ENCODE assay signal across 9 cellular contexts in genomic region chr6:151450928-151451327, GRCh38. TPM values are rescaled to one million over a fixed set of nuclear protein-coding genes. Genes with fewer than 3 reads are reported as not detected.
DNase-seq lines count a peak whose midpoint lies in the region; ATAC-seq and TF ChIP-seq lines count a peak whose summit lies in the region.
"Not testable (repeated sequence)": the region's sequence is repeated elsewhere in the genome, so short reads cannot be mapped to it uniquely, and the experiment has no call there.
"Had no signal": no experiment of that assay in that cellular context is flagged by ENCODE, and none has a peak within 500 bp of the region (broad histone marks: within the 10 kb centered on the region; RNA-seq: fewer than 3 reads in every experiment).

No MANE protein-coding gene starts in this region.

- not testable (repeated sequence) for H2AFZ ChIP-seq in IMR-90 (replicated peaks; ENCODE audit: low read length, poor library complexity)

- not testable (repeated sequence) for H3K9me3 ChIP-seq in CD4-positive, CD25-positive, alpha-beta regulatory T cell (ENCODE audit: control insufficient read depth in 2 of 2, low read length in 2 of 2); IMR-90 (ENCODE audit: control insufficient read depth, insufficient read depth, low read length); T-helper 17 cell (ENCODE audit: control insufficient read depth, low read length, poor library complexity, severe bottlenecking); ascending aorta; tibial artery

- peaks cover 28 to 69% (median 46%) of the 10 kb centered on the region in 4 donors for H3K4me1 Mint-ChIP-seq in CD4-positive, CD25-positive, alpha-beta regulatory T cell
- H3K4me1 Mint-ChIP-seq in T-helper 17 cell (peaks cover 33% of the 10 kb centered on the region), osteocyte (ENCODE audit: unreplicated experiment) (peaks cover 50% of the 10 kb centered on the region)

- H3K9ac ChIP-seq in IMR-90 (ENCODE audit: low read depth, low read length), result peak overlapping the region; percentile 86; the same call in 1 of the 2 replicates

- H3K4me3 Mint-ChIP-seq in CD4-positive, CD25-positive, alpha-beta regulatory T cell, result peak overlapping the region; percentile 93 to 96 (median 94)
- H3K4me3 Mint-ChIP-seq in T-helper 17 cell (peak overlapping the region; percentile 96), osteocyte (ENCODE audit: unreplicated experiment) (peak overlapping the region; percentile 96)

- not testable (repeated sequence) for H3K27ac ChIP-seq in CD4-positive, CD25-positive, alpha-beta regulatory T cell (ENCODE audit: insufficient read depth, low read length, poor library complexity, severe bottlenecking); IMR-90 (ENCODE audit: insufficient read depth, low read length); ascending aorta
- H3K27ac ChIP-seq in epithelial cell of prostate (peak overlapping the region; percentile 89), tibial artery (peak overlapping the region in 1 of 2 donors; percentile 97)

- not testable (repeated sequence) for DNase-seq in CD4-positive, CD25-positive, alpha-beta regulatory T cell; IMR-90; T-helper 17 cell; ascending aorta (ENCODE audit: low spot score in 2 of 2); epithelial cell of prostate (ENCODE audit: low read depth, low spot score); kidney epithelial cell (ENCODE audit: low read depth); osteocyte (ENCODE audit: extremely low spot score, unreplicated experiment); tibial artery

- in situ Hi-C loops in IMR-90 (cut with MboI; ENCODE audit: low sequenced_read_pairs), result not testable (repeated sequence)

- peak overlapping the region in 1 of 2 experiments; percentile 81; a peak in 1 of 4 replicates for H4K8ac ChIP-seq in IMR-90 (ENCODE audit: low read depth in 2 of 2, low read length in 2 of 2)

- H3K18ac ChIP-seq in IMR-90 (ENCODE audit: low read depth, low read length), result not testable (repeated sequence)

- H3K14ac ChIP-seq in IMR-90 (replicated peaks; ENCODE audit: low read depth, low read length), result not testable (repeated sequence)

- H4K5ac ChIP-seq in IMR-90 (ENCODE audit: low read depth, low read length), result not testable (repeated sequence)

- not testable (repeated sequence) for BruUV-seq in IMR-90 (replicated peaks; lab: Mats Ljungman, UMichigan)

- no CpG with 5 or more reads among the region's 6 CpGs for WGBS in IMR-90 (ENCODE audit: extremely low coverage in 2 of 2, insufficient read length in 1 of 2), 2 experiments

- intact Hi-C loops in IMR-90 (cut with micrococcal nuclease), result not testable (repeated sequence)
- intact Hi-C loops in ascending aorta (cut with DNase I) (loop anchor here (5.0 kb wide), 1 partner anchor 584 kb away; the partner anchor contains the start of gene MTHFD1L), tibial artery (cut with DNase I; ENCODE audit: low total_unique reads) (loop anchor here (5.0 kb wide), 1 partner anchor 404 kb away; no protein-coding TSS in a partner anchor)

- not testable (repeated sequence) for H2AK5ac ChIP-seq in IMR-90 (ENCODE audit: low read depth, low read length)

- H3K4me1 ChIP-seq in CD4-positive, CD25-positive, alpha-beta regulatory T cell (ENCODE audit: control insufficient read depth, insufficient read depth, low read length, poor library complexity, severe bottlenecking), result peaks cover 26% of the 10 kb centered on the region
- not testable (repeated sequence) for H3K4me1 ChIP-seq in IMR-90 (ENCODE audit: control insufficient read depth, insufficient read depth, low read length)
- H3K4me1 ChIP-seq in ascending aorta (peaks cover 3 to 12% of the 10 kb centered on the region in 2 donors), tibial artery (peaks cover 8 to 38% (median 31%) of the 10 kb centered on the region in 4 donors)

- H2BK120ac ChIP-seq in IMR-90 (ENCODE audit: low read depth, low read length), result not testable (repeated sequence)

- H3K27me3 ChIP-seq in CD4-positive, CD25-positive, alpha-beta regulatory T cell (ENCODE audit: control insufficient read depth, insufficient read depth, low read length); IMR-90 (ENCODE audit: control insufficient read depth, insufficient read depth, low read length); ascending aorta; kidney epithelial cell (ENCODE audit: control insufficient read depth, insufficient read depth, low read length); tibial artery: not testable (repeated sequence)

- not testable (repeated sequence) for H2AK9ac ChIP-seq in IMR-90 (replicated peaks; ENCODE audit: low read depth, low read length, poor library complexity)

- H2BK20ac ChIP-seq in IMR-90 (ENCODE audit: low read depth, low read length), result not testable (repeated sequence)

- H3K27ac Mint-ChIP-seq in CD4-positive, CD25-positive, alpha-beta regulatory T cell, result peak overlapping the region; percentile 17 to 96 (median 63)
- H3K27ac Mint-ChIP-seq in T-helper 17 cell (peak overlapping the region; percentile 97), osteocyte (ENCODE audit: unreplicated experiment) (peak overlapping the region; percentile 91)

- H3K9me1 ChIP-seq in IMR-90 (ENCODE audit: insufficient read depth, low read length), result not testable (repeated sequence)

- not testable (repeated sequence) for TF ChIP-seq RAD21 in IMR-90 (IDR thresholded peaks at IDR 0.05; ENCODE audit: low read length)

- H3K36me3 Mint-ChIP-seq in CD4-positive, CD25-positive, alpha-beta regulatory T cell; T-helper 17 cell (ENCODE audit: low read depth); osteocyte (ENCODE audit: unreplicated experiment): not testable (repeated sequence)

- peak overlapping the region; percentile 96 for H3K4me3 ChIP-seq in CD4-positive, CD25-positive, alpha-beta regulatory T cell (ENCODE audit: low read depth, low read length)
- H3K4me3 ChIP-seq in IMR-90 (ENCODE audit: insufficient read depth, low read depth, low read length) (peak overlapping the region; percentile 84), ascending aorta (peak overlapping the region; percentile 86), kidney epithelial cell (ENCODE audit: low read depth, low read length) (peak overlapping the region; percentile 95), tibial artery (peak overlapping the region; percentile 84 to 89)

- H2BK5ac ChIP-seq in IMR-90 (ENCODE audit: low read depth, low read length, poor library complexity, severe bottlenecking), result peak overlapping the region; percentile 72

- POLR2A ChIA-PET in IMR-90 (lab: Charles Lee; ENCODE audit: unreplicated experiment), result interaction anchor here (0.7 kb wide), 1 partner anchor 25 kb away, joined by 4 read pairs; no protein-coding TSS in a partner anchor

- not testable (repeated sequence) for H3K4ac ChIP-seq in IMR-90 (ENCODE audit: low read depth, low read length)

- dilution Hi-C loops in IMR-90 (cut with HindIII; ENCODE audit: low sequenced_read_pairs, unreplicated experiment), result not testable (repeated sequence)

- H3K27me3 Mint-ChIP-seq in CD4-positive, CD25-positive, alpha-beta regulatory T cell; T-helper 17 cell; osteocyte (ENCODE audit: unreplicated experiment): not testable (repeated sequence)

- H3K4me2 ChIP-seq in IMR-90 (ENCODE audit: low read depth, low read length), result peak overlapping the region; percentile 91

- not testable (repeated sequence) for H2BK15ac ChIP-seq in IMR-90 (ENCODE audit: low read depth, low read length)

- CTCF ChIA-PET in IMR-90 (lab: Yijun Ruan, JAX), result not testable (repeated sequence)

- not testable (repeated sequence) for H4K91ac ChIP-seq in IMR-90 (ENCODE audit: insufficient read depth, low read depth, low read length)

- H4K20me1 ChIP-seq in IMR-90 (ENCODE audit: insufficient read depth, low read length), result not testable (repeated sequence)

- not testable (repeated sequence) for ATAC-seq in CD4-positive, CD25-positive, alpha-beta regulatory T cell (ENCODE audit: low read depth in 2 of 2); IMR-90 (ENCODE audit: low read depth); T-helper 17 cell

- H3K36me3 ChIP-seq in CD4-positive, CD25-positive, alpha-beta regulatory T cell (ENCODE audit: control insufficient read depth, insufficient read depth, low read length); IMR-90 (ENCODE audit: control insufficient read depth, insufficient read depth, low read length); ascending aorta; kidney epithelial cell (ENCODE audit: control insufficient read depth, insufficient read depth, low read length); tibial artery: not testable (repeated sequence)

- H3K9me3 Mint-ChIP-seq in CD4-positive, CD25-positive, alpha-beta regulatory T cell; osteocyte (ENCODE audit: unreplicated experiment): not testable (repeated sequence)

- H3K56ac ChIP-seq in IMR-90 (ENCODE audit: extremely low read depth, insufficient read depth, low read length), result peak overlapping the region; percentile 82; the same call in 1 of the 2 replicates

- TF ChIP-seq POLR2A in IMR-90 (IDR thresholded peaks at IDR 0.05; ENCODE audit: low read depth, low read length), result not testable (repeated sequence)

- peaks cover 14 to 33% of the 10 kb centered on the region in 2 experiments for H3K79me1 ChIP-seq in IMR-90 (ENCODE audit: low read depth in 1 of 2, low read length in 2 of 2)

- H3K23ac ChIP-seq in IMR-90 (ENCODE audit: low read depth, low read length), result not testable (repeated sequence)

- TF ChIP-seq CTCF in IMR-90 (conservative IDR thresholded peaks at IDR 0.05; ENCODE audit: low read depth, low read length); ascending aorta (IDR thresholded peaks at IDR 0.05); kidney epithelial cell (IDR thresholded peaks at IDR 0.05; ENCODE audit: insufficient read depth, low read length, poor library complexity, severe bottlenecking); osteocyte (IDR thresholded peaks at IDR 0.05); tibial artery (IDR thresholded peaks at IDR 0.05): not testable (repeated sequence)

RNA-seq across cellular contexts. Expression of gene RMND1, which starts 1.0 kb away (rescaled TPM):
- total RNA-seq in CD4-positive, CD25-positive, alpha-beta regulatory T cell, result 10.4 TPM
- 10 to 100 TPM; 10.2 to 13.3 (median 11.9) TPM for polyA plus RNA-seq in CD4-positive, CD25-positive, alpha-beta regulatory T cell
- total RNA-seq in IMR-90 (2012; rRNA removed) (24.6 and 32.8 TPM in 2 replicates), T-helper 17 cell (1 to 10 TPM; 7.0 to 8.5 TPM), ascending aorta (3.8 TPM), kidney epithelial cell (49.2 and 59.8 TPM in 2 replicates), osteocyte (35.6 and 37.3 TPM in 2 replicates)
- polyA plus RNA-seq in IMR-90 (2012; rRNA removed), result 10.6 and 13.1 TPM in 2 replicates
- polyA plus RNA-seq in IMR-90 (2012; cell fraction: cytosol; rRNA removed), result 2.7 and 4.7 TPM in 2 replicates
- polyA plus RNA-seq in IMR-90 (2012; cell fraction: nucleus; rRNA removed; ENCODE audit: low replicate concordance), result 1.6 and 11.1 TPM in 2 replicates

RNA-seq across cellular contexts. Expression of gene CCDC170, which starts 42.9 kb away (rescaled TPM):
- total RNA-seq in CD4-positive, CD25-positive, alpha-beta regulatory T cell, result not detected
- not detected for polyA plus RNA-seq in CD4-positive, CD25-positive, alpha-beta regulatory T cell
- total RNA-seq in IMR-90 (2012; rRNA removed) (0.28 and 0.54 TPM in 2 replicates), T-helper 17 cell (not detected), ascending aorta (not detected), kidney epithelial cell (0.14 TPM in 1 of 2 replicates, not detected in the other), osteocyte (0.78 and 0.84 TPM in 2 replicates)
- polyA plus RNA-seq in IMR-90 (2012; rRNA removed), result 0.12 and 0.14 TPM in 2 replicates
- polyA plus RNA-seq in IMR-90 (2012; cell fraction: cytosol; rRNA removed), result 0.03 and 0.47 TPM in 2 replicates
- polyA plus RNA-seq in IMR-90 (2012; cell fraction: nucleus; rRNA removed; ENCODE audit: low replicate concordance), result 0.01 and 0.21 TPM in 2 replicates
- total RNA-seq: activated naive CD4-positive, alpha-beta T cell treated with anti-CD3 and anti-CD28 coated beads, Interleukin-2, amount 50 U/mL, for 72 hours had no signal

RNA-seq across cellular contexts. Expression of gene ZBTB2, which starts 59.6 kb away (rescaled TPM):
- 31.9 TPM for total RNA-seq in CD4-positive, CD25-positive, alpha-beta regulatory T cell
- 10 to 100 TPM; 18.0 to 20.9 (median 19.5) TPM for polyA plus RNA-seq in CD4-positive, CD25-positive, alpha-beta regulatory T cell
- total RNA-seq in IMR-90 (2012; rRNA removed), result 11.7 and 11.8 TPM in 2 replicates
- 17.7 and 17.8 TPM in 2 replicates for polyA plus RNA-seq in IMR-90 (2012; rRNA removed)
- polyA plus RNA-seq in IMR-90 (2012; cell fraction: cytosol; rRNA removed), result 4.3 and 9.6 TPM in 2 replicates
- 5.6 and 10.9 TPM in 2 replicates for polyA plus RNA-seq in IMR-90 (2012; cell fraction: nucleus; rRNA removed; ENCODE audit: low replicate concordance)
- total RNA-seq in T-helper 17 cell, result 10 to 100 TPM; 23.5 to 29.2 TPM
- total RNA-seq in ascending aorta, result 9.9 TPM
- 13.6 and 14.0 TPM in 2 replicates for total RNA-seq in kidney epithelial cell
- 12.3 and 12.6 TPM in 2 replicates for total RNA-seq in osteocyte
